Comparison of ENCODE assay signal across 13 cellular contexts in the genomic region with DNA sequence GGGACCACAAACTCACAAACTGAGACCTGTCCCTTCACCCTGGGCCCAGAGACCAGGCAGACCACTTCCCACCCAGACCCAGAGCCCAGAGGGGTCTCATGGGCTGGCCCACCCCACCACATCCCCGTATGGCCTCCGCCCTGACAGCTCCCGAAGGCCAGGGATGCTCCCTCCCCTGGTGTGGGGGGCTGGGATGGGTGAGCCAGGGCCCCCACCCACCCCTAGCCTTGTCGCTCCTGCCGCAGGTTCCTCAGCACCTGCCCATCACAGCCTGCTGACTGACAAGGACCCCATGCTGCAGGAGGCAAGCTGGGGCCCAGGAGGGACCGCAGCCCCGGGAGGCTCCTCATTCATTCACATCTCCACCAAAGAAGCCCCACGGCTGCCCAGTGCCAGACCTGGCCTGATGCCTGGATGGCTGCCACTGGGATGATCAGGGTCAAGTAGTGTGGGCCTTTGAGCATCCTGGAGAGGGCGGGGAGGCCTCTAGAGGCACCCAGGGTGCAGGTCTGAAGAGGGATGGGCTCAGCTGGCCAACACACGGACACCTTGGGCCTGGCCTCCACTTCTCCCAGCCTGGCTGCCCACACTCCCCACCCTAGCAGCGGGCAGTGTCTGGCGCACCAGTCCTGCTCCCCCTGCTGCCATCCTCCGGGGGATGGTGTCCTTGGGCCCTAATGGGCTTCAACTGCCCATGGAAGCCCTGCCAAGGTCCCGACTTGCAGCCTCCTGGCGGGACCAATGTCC. TPM values are rescaled to one million over a fixed set of nuclear protein-coding genes. Genes with fewer than 3 reads are reported as not detected.
DNase-seq lines count a peak whose midpoint lies in the region; ATAC-seq and TF ChIP-seq lines count a peak whose summit lies in the region.
"Had no signal": no experiment of that assay in that cellular context is flagged by ENCODE, and none has a peak within 500 bp of the region (broad histone marks: within the 10 kb centered on the region; RNA-seq: fewer than 3 reads in every experiment).

No MANE protein-coding gene starts in this region.

- no peaks in the 10 kb centered on the region for H3K9me3 ChIP-seq in CD4-positive, alpha-beta T cell (ENCODE audit: control insufficient read depth, low read length)
- H3K9me3 ChIP-seq in IMR-90 (ENCODE audit: control insufficient read depth, insufficient read depth, low read length) (no peaks in the 10 kb centered on the region), hepatocyte (ENCODE audit: low read depth) (no peaks in the 10 kb centered on the region)
- H3K9me3 ChIP-seq: vagina had no signal

- no peak overlapping the region for H3K18ac ChIP-seq in IMR-90 (ENCODE audit: low read depth, low read length)

- H4K8ac ChIP-seq in IMR-90 (ENCODE audit: low read depth in 2 of 2, low read length in 2 of 2), result no peak overlapping the region

- no peaks in the 10 kb centered on the region for H3K36me3 ChIP-seq in IMR-90 (ENCODE audit: control insufficient read depth, insufficient read depth, low read length)
- H3K36me3 ChIP-seq in hepatocyte (replicated peaks; ENCODE audit: insufficient read depth, low read depth), result no peaks in the 10 kb centered on the region
- H3K36me3 ChIP-seq: cardiac muscle cell, vagina had no signal

- no TSS peak for BruUV-seq in IMR-90 (replicated peaks; lab: Mats Ljungman, UMichigan)

- H4K5ac ChIP-seq in IMR-90 (ENCODE audit: low read depth, low read length), result no peak overlapping the region

- no peak overlapping the region for H2BK15ac ChIP-seq in IMR-90 (ENCODE audit: low read depth, low read length)

- H3K79me2 ChIP-seq in hepatocyte, result peaks cover 2% of the 10 kb centered on the region

- no peak overlapping the region for H3K23ac ChIP-seq in IMR-90 (ENCODE audit: low read depth, low read length)

- TF ChIP-seq CTCF in CD4-positive, alpha-beta T cell (IDR thresholded peaks at IDR 0.05), result no peak
- TF ChIP-seq CTCF in IMR-90 (conservative IDR thresholded peaks at IDR 0.05; ENCODE audit: low read depth, low read length) (no peak), hepatocyte (IDR thresholded peaks at IDR 0.05; ENCODE audit: poor library complexity) (no peak)

- no peaks in the 10 kb centered on the region for H3K27me3 Mint-ChIP-seq in CD4-positive, alpha-beta T cell
- H3K27me3 Mint-ChIP-seq: activated naive CD8-positive, alpha-beta T cell had no signal

- CTCF ChIA-PET in CD4-positive, alpha-beta T cell (lab: Charles Lee), result interaction anchor here (0.6 to 3.1 kb wide), 26 partner anchors 8 to 262 kb away, joined by 3 to 49 read pairs (median 4); a partner anchor contains a TSS
- CTCF ChIA-PET in IMR-90 (lab: Yijun Ruan, JAX), result interaction anchor here (0.6 to 1.3 kb wide), 5 partner anchors 12 to 231 kb away, joined by 3 to 5 read pairs (median 3); no protein-coding TSS in a partner anchor

- TF ChIP-seq POLR2A in IMR-90 (IDR thresholded peaks at IDR 0.05; ENCODE audit: low read depth, low read length), result no peak

- POLR2A ChIA-PET in CD4-positive, alpha-beta T cell (lab: Charles Lee), result interaction anchor here (0.7 to 3.5 kb wide), 6 partner anchors 22 to 262 kb away, joined by 3 to 12 read pairs (median 3); a partner anchor contains a TSS
- POLR2A ChIA-PET in IMR-90 (lab: Charles Lee; ENCODE audit: unreplicated experiment), result no interaction called here

- TF ChIP-seq RAD21 in IMR-90 (IDR thresholded peaks at IDR 0.05; ENCODE audit: low read length), result no peak

- WGBS in IMR-90 (ENCODE audit: extremely low coverage in 2 of 2, insufficient read length in 1 of 2), 2 experiments, result 100% methylated on average over 1 of the region's 15 CpGs; no CpG with 5 or more reads in 1 of the 2 experiments
- 90% methylated on average over 12 of the region's 15 CpGs for WGBS in hepatocyte (ENCODE audit: low lambda C conversion rate, missing lambda C conversion rate)

- no peak overlapping the region for H3K14ac ChIP-seq in IMR-90 (replicated peaks; ENCODE audit: low read depth, low read length)

- dilution Hi-C loops in IMR-90 (cut with HindIII; ENCODE audit: low sequenced_read_pairs, unreplicated experiment), result no loop called here

- peaks cover 0 to 46% of the 10 kb centered on the region in 2 experiments; a peak in 3 of 4 replicates for H3K79me1 ChIP-seq in IMR-90 (ENCODE audit: low read depth in 1 of 2, low read length in 2 of 2)

- H3K4me2 ChIP-seq in IMR-90 (ENCODE audit: low read depth, low read length), result no peak overlapping the region
- H3K4me2 ChIP-seq in hepatocyte, result no peak overlapping the region

- no peaks in the 10 kb centered on the region for H3K9me2 ChIP-seq in hepatocyte (replicated peaks; ENCODE audit: insufficient read depth)

- H3K56ac ChIP-seq in IMR-90 (ENCODE audit: extremely low read depth, insufficient read depth, low read length), result no peak overlapping the region

- peak overlapping the region; percentile 17; the same call in 1 of the 2 replicates for H3K4ac ChIP-seq in IMR-90 (ENCODE audit: low read depth, low read length)

- no peak for DNase-seq in CD4-positive, alpha-beta T cell
- DNase-seq in IMR-90, result no peak
- DNase-seq in hepatocyte (ENCODE audit: low spot score), result peak; percentile 11
- peak; percentile 26 for DNase-seq in stimulated activated CD8-positive, alpha-beta memory T cell treated with anti-CD3 and anti-CD28 coated beads, Interleukin-4, amount 100 ng/mL, for 48 hours
- DNase-seq in NCI-H82 treated with DMSO at 0.1 percent for 48 hours (lab: John Stamatoyannopoulos, UW; ENCODE audit: unreplicated experiment), result no peak

- H3K9ac ChIP-seq in IMR-90 (ENCODE audit: low read depth, low read length), result no peak overlapping the region

- no peak for ATAC-seq in CD4-positive, alpha-beta T cell (ENCODE audit: poor library complexity)
- ATAC-seq in IMR-90 (ENCODE audit: low read depth) (no peak), GM21737 (IDR thresholded peaks at IDR 0.05; ENCODE audit: unreplicated experiment) (no peak), HG03108 (IDR thresholded peaks at IDR 0.05; ENCODE audit: unreplicated experiment) (no peak)

- H3K27me3 ChIP-seq in CD4-positive, alpha-beta T cell (ENCODE audit: control insufficient read depth, insufficient read depth, low read length), result no peaks in the 10 kb centered on the region
- H3K27me3 ChIP-seq in IMR-90 (ENCODE audit: control insufficient read depth, insufficient read depth, low read length) (no peaks in the 10 kb centered on the region), hepatocyte (no peaks in the 10 kb centered on the region)
- H3K27me3 ChIP-seq: vagina had no signal

- H3K36me3 Mint-ChIP-seq in CD4-positive, alpha-beta T cell (ENCODE audit: low read depth), result no peaks in the 10 kb centered on the region
- H3K36me3 Mint-ChIP-seq: activated naive CD8-positive, alpha-beta T cell had no signal

- H3K4me3 Mint-ChIP-seq in CD4-positive, alpha-beta T cell, result peak overlapping the region; percentile 67

- H3K4me3 ChIP-seq in IMR-90 (ENCODE audit: insufficient read depth, low read depth, low read length) (no peak overlapping the region), hepatocyte (no peak overlapping the region)
- H3K4me3 ChIP-seq: cardiac muscle cell, vagina had no signal

- H3K4me1 Mint-ChIP-seq in CD4-positive, alpha-beta T cell (ENCODE audit: low read depth), result peaks cover 24% of the 10 kb centered on the region

- H2BK120ac ChIP-seq in IMR-90 (ENCODE audit: low read depth, low read length), result no peak overlapping the region

- H3K27ac Mint-ChIP-seq in CD4-positive, alpha-beta T cell, result peak overlapping the region; percentile 68
- H3K27ac Mint-ChIP-seq: activated naive CD8-positive, alpha-beta T cell had no signal

- intact Hi-C loops in CD4-positive, alpha-beta T cell (cut with DNase I, micrococcal nuclease), result loop anchor here (1.0 to 5.0 kb wide), 5 partner anchors 77 to 262 kb away; a partner anchor contains a TSS
- intact Hi-C loops in IMR-90 (cut with micrococcal nuclease), result loop anchor here (1.0 to 5.0 kb wide), 3 partner anchors 92 to 191 kb away; a partner anchor contains a TSS

- H2AK9ac ChIP-seq in IMR-90 (replicated peaks; ENCODE audit: low read depth, low read length, poor library complexity), result peak overlapping the region; percentile 94

- peaks cover 36% of the 10 kb centered on the region for H3K4me1 ChIP-seq in IMR-90 (ENCODE audit: control insufficient read depth, insufficient read depth, low read length)
- peaks cover 50% of the 10 kb centered on the region for H3K4me1 ChIP-seq in hepatocyte (ENCODE audit: insufficient read depth)

- H2BK5ac ChIP-seq in IMR-90 (ENCODE audit: low read depth, low read length, poor library complexity, severe bottlenecking), result no peak overlapping the region

- H2AFZ ChIP-seq in IMR-90 (replicated peaks; ENCODE audit: low read length, poor library complexity), result peak overlapping the region; percentile 57
- H2AFZ ChIP-seq in hepatocyte, result no peak overlapping the region

- no peak overlapping the region for H3K27ac ChIP-seq in CD4-positive, alpha-beta T cell (ENCODE audit: low read depth, low read length)
- H3K27ac ChIP-seq in IMR-90 (ENCODE audit: insufficient read depth, low read length) (no peak overlapping the region), hepatocyte (no peak overlapping the region)

- in situ Hi-C loops in IMR-90 (cut with MboI; ENCODE audit: low sequenced_read_pairs), result loop anchor here (10.0 kb wide), 1 partner anchor 265 kb away; no protein-coding TSS in a partner anchor

- H3K9me3 Mint-ChIP-seq in CD4-positive, alpha-beta T cell, result no peaks in the 10 kb centered on the region
- H3K9me3 Mint-ChIP-seq: T-helper 1 cell treated with Interleukin-12 subunit alpha and Interleukin-12 subunit beta and Interleukin-4 antibody, amounts not matched to agents 30 μg/mL and 1 μg/mL, for 36 hours had no signal

- no peak overlapping the region for H4K91ac ChIP-seq in IMR-90 (ENCODE audit: insufficient read depth, low read depth, low read length)

- H2BK20ac ChIP-seq in IMR-90 (ENCODE audit: low read depth, low read length), result no peak overlapping the region

- H4K20me1 ChIP-seq in IMR-90 (ENCODE audit: insufficient read depth, low read length), result 0 out of 2 replicates have a peak, but pooled peaks cover 3% of the 10 kb centered on the region
- peaks cover 8% of the 10 kb centered on the region for H4K20me1 ChIP-seq in hepatocyte (ENCODE audit: insufficient read depth, poor library complexity, severe bottlenecking)

- no peak overlapping the region for H2AK5ac ChIP-seq in IMR-90 (ENCODE audit: low read depth, low read length)

- H3K9me1 ChIP-seq in IMR-90 (ENCODE audit: insufficient read depth, low read length), result peaks cover 20% of the 10 kb centered on the region

TF ChIP-seq in IMR-90, 13 proteins besides CTCF, POLR2A, EP300 and RAD21 (continues in another document):
- TF ChIP-seq NFE2L2 (IDR thresholded peaks at IDR 0.05; ENCODE audit: low read depth, low read length), result no peak
- no peak for TF ChIP-seq CEBPB (IDR thresholded peaks at IDR 0.05; ENCODE audit: low read depth, low read length)
- no peak for TF ChIP-seq CHD1 (IDR thresholded peaks at IDR 0.05; ENCODE audit: low read depth, low read length)

RNA-seq across cellular contexts. Expression of a gene that starts 24.7 kb away (rescaled TPM):
- 10 to 100 TPM; 64.4 to 66.7 TPM for total RNA-seq in CD4-positive, alpha-beta T cell
- total RNA-seq in IMR-90 (2012; rRNA removed) (under 0.01 TPM in 2 replicates), hepatocyte (0.24 and 0.83 TPM in 2 replicates)
- polyA plus RNA-seq in IMR-90 (2012; rRNA removed) (0.10 and 0.19 TPM in 2 replicates), hepatocyte (0.23 and 0.41 TPM in 2 replicates)
- polyA plus RNA-seq in IMR-90 (2012; cell fraction: cytosol; rRNA removed), result 0.15 and 0.43 TPM in 2 replicates
- polyA plus RNA-seq in IMR-90 (2012; cell fraction: nucleus; rRNA removed; ENCODE audit: low replicate concordance), result 1.9 and 3.3 TPM in 2 replicates
- total RNA-seq: G401 had no signal
- polyA plus RNA-seq: neural cell had no signal

Comparison
In these comparisons a context has a peak if more than half of its experiments do, and no peak if none do; other contexts are left out.
1. DNase-seq: peak in hepatocyte (single experiment) and stimulated activated CD8-positive, alpha-beta memory T cell treated with anti-CD3 and anti-CD28 coated beads, Interleukin-4, amount 100 ng/mL, for 48 hours (single experiment); none in CD4-positive, alpha-beta T cell (0 of 10), IMR-90 (single experiment) and NCI-H82 treated with DMSO at 0.1 percent for 48 hours (single experiment).
2. RNA of a gene that starts 24.7 kb away (total RNA-seq): 64.4 to 66.7 TPM in CD4-positive, alpha-beta T cell; 0.24 to 0.83 TPM in hepatocyte and under 0.01 TPM in IMR-90; every median in the first group is over 10 times any median in the second.